1 cellular context compared by ENCODE assay signal in genomic region chr11:124746621-124747243, GRCh38.
TF ChIP-seq lines count a peak whose summit lies in the region.

No MANE protein-coding gene starts in this region.

TF ChIP-seq in K562, 482 proteins besides CTCF, POLR2A, EP300 and RAD21:
- TF ChIP-seq MBD1 (CRISPR knock-in tag; IDR thresholded peaks at IDR 0.05), result peak; percentile 94
- no peak for TF ChIP-seq CAMTA2 (CRISPR knock-in tag; conservative IDR thresholded peaks at IDR 0.05)
- TF ChIP-seq ZNF696 (CRISPR knock-in tag; conservative IDR thresholded peaks at IDR 0.05), result no peak
- TF ChIP-seq VEZF1 (CRISPR knock-in tag; IDR thresholded peaks at IDR 0.05), result peak; percentile 54
- no peak for TF ChIP-seq ZBTB49 (CRISPR knock-in tag; IDR thresholded peaks at IDR 0.05; ENCODE audit: borderline replicate concordance)
- 0 out of 2 replicates have a peak, but pooled peaks have one; percentile 26 for TF ChIP-seq CBFB (CRISPR knock-in tag; IDR thresholded peaks at IDR 0.05)
- peak in 1 of 2 experiments; percentile 32; a peak in 1 of 3 replicates for TF ChIP-seq CBX3 (IDR thresholded peaks at IDR 0.05; ENCODE audit: borderline replicate concordance in 1 of 2, low read length in 2 of 2)
- peak; percentile 48; the same call in 1 of the 2 replicates for TF ChIP-seq ZBTB40 (IDR thresholded peaks at IDR 0.05)
- no peak for TF ChIP-seq ZBTB40 (CRISPR knock-in tag; IDR thresholded peaks at IDR 0.05)
